ENCODE assay signal across 8 cellular contexts in the genomic region with DNA sequence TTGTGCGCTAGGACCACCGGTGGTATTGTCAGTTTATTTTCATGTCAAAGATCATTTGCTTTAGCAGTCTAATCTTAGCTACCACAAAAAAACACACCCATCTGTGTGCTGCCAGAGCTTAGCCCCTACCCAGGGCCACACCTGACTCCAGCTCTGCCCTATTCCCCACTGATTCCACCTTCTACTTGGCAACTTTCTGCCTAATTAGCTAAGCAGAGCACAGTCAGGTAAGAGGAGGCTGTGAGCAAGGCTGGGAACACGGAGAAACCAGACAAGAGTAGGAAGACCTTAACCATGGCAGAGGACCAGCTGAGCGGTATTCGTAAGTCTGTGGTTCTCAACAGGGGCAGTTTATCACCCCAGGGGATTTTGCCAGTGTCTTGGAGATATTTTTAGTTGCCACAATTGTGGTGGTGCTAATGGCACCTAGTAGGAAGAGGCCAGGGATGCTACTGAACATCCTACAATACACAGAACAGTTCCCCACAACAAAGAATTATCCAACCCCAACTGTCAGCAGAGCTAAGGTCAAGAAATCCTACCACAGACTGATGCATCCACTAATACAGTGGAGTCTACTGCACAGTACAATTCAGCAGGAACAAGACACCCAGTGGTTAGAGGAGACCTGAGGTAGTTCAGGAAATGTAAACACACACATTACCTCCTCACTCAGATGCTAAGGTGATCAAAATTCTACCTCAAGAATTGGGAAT.
DNase-seq lines count a peak whose midpoint lies in the region; ATAC-seq lines count a peak whose summit lies in the region.

No MANE protein-coding gene starts in this region.

- ATAC-seq in GM18861 (IDR thresholded peaks at IDR 0.05; ENCODE audit: unreplicated experiment) (peak; percentile 40), HG02759 (IDR thresholded peaks at IDR 0.05; ENCODE audit: unreplicated experiment) (peak; percentile 75), T-helper 17 cell (peak; percentile 84), memory B cell (ENCODE audit: low read depth) (peak; percentile 86)

- H3K27me3 Mint-ChIP-seq in T-helper 17 cell: no peaks in the 10 kb centered on the region
- no peaks in the 10 kb centered on the region for H3K27me3 Mint-ChIP-seq in memory B cell

- H3K4me1 Mint-ChIP-seq in T-helper 17 cell (peaks cover 35% of the 10 kb centered on the region), memory B cell (peaks cover 36% of the 10 kb centered on the region)

- no peaks in the 10 kb centered on the region for H3K9me3 ChIP-seq in T-helper 17 cell (ENCODE audit: control insufficient read depth, low read length, poor library complexity, severe bottlenecking)

- H3K36me3 Mint-ChIP-seq in T-helper 17 cell (ENCODE audit: low read depth): peaks cover 3% of the 10 kb centered on the region
- peaks cover 13% of the 10 kb centered on the region for H3K36me3 Mint-ChIP-seq in memory B cell

- H3K27ac Mint-ChIP-seq in T-helper 17 cell (peak overlapping the region; percentile 99), memory B cell (peak overlapping the region; percentile 98)

- DNase-seq in T-helper 17 cell (no peak), memory B cell (ENCODE audit: low spot score in 2 of 2) (peak; percentile 18 to 24), LoVo (ENCODE audit: low spot score) (no peak), iPS-NIHi7 (ENCODE audit: extremely low spot score) (no peak), foreskin melanocyte (no peak), NCI-H446 treated with DMSO at 0.1 percent for 48 hours (lab: John Stamatoyannopoulos, UW) (no peak)

- H3K4me3 Mint-ChIP-seq in T-helper 17 cell: peak overlapping the region; percentile 97
- H3K4me3 Mint-ChIP-seq in memory B cell: peak overlapping the region; percentile 94

- peaks cover 3% of the 10 kb centered on the region for H3K9me3 Mint-ChIP-seq in memory B cell

Comparison
In these comparisons a context has a peak if more than half of its experiments do, and no peak if none do; other contexts are left out.
1. DNase-seq: peak in memory B cell (2 of 2); none in T-helper 17 cell (0 of 3), LoVo (single experiment), iPS-NIHi7 (single experiment), foreskin melanocyte (single experiment) and NCI-H446 treated with DMSO at 0.1 percent for 48 hours (single experiment).
2. Peak in every context shown above with its lines, with median percentiles within 50 percentile points of each other: ATAC-seq.